In the genomic region with DNA sequence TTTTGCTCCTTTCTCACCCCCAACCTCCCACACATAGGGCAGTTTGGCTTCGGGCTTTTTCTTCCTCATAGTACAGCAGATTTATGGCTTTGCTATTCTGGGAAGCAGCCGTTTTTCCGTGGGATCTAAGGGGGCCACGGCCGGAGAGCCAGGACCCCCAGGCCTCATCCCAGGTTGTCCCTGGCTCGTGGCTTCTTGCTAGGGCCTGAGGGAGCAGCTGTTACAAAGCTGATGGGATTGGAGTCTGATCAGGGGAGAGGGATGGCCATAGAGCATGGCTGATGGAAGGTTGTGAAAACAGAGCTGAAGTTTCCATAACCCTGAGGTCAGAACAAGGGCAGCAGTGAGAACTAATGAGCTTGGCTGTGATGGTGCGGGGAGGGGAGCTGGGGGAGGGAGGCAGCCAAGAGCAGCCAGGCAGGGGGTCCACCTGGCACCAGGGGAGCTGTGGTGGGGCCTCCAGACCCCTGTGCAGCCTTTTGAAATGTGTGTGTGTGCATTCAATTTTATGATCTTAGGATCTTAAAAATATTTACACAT, we compare ENCODE assay signal across 11 cellular contexts.
A peak's percentile ranks its signal among the peaks of the same experiment; 100 is the strongest.
DNase-seq lines count a peak whose midpoint lies in the region; ATAC-seq and TF ChIP-seq lines count a peak whose summit lies in the region.
"Had no signal": no experiment of that assay in that cellular context is flagged by ENCODE, and none has a peak within 500 bp of the region (broad histone marks: within the 10 kb centered on the region; RNA-seq: fewer than 3 reads in every experiment).

No MANE protein-coding gene starts in this region.

- TF ChIP-seq CTCF in NB4 (IDR thresholded peaks at IDR 0.05; ENCODE audit: low read depth, low read length) = no peak
- TF ChIP-seq CTCF in WTC11 (IDR thresholded peaks at IDR 0.05) = no peak
- no peak for TF ChIP-seq CTCF in testis (IDR thresholded peaks at IDR 0.05)

- no peaks in the 10 kb centered on the region for H3K27me3 ChIP-seq in iPS-20b (ENCODE audit: insufficient read depth, low read length)
- peaks cover 0 to 5% (median 0%) of the 10 kb centered on the region in 3 donors for H3K27me3 ChIP-seq in skeletal muscle tissue (ENCODE audit: control insufficient read depth in 3 of 3, insufficient read depth in 3 of 3, low read length in 3 of 3)
- no peaks in the 10 kb centered on the region for H3K27me3 ChIP-seq in testis

- no peaks in the 10 kb centered on the region for H3K9me3 Mint-ChIP-seq in WTC11

- CTCF ChIA-PET in WTC11 (lab: Charles Lee) = interaction anchor here (0.6 to 5.5 kb wide), 9 partner anchors 21 to 472 kb away, joined by 3 to 29 read pairs (median 6); partner anchors contain the start of gene LINGO1

- H3K4me3 ChIP-seq in NB4 (ENCODE audit: low read depth, low read length) (peak overlapping the region; percentile 33), iPS-20b (ENCODE audit: low read length) (no peak overlapping the region), skeletal muscle tissue (ENCODE audit: low read length in 3 of 3) (peak overlapping the region; percentile 29 to 49 (median 36)), testis (peak overlapping the region in 1 of 2 donors; percentile 33)

- no peaks in the 10 kb centered on the region for H3K27me3 Mint-ChIP-seq in WTC11 (ENCODE audit: low read depth)

- intact Hi-C loops in testis (cut with DNase I; ENCODE audit: low total_unique reads) = no loop called here

- 0 out of 2 replicates have a peak overlapping the region, but pooled peaks have one; percentile 49 for H3K27ac Mint-ChIP-seq in WTC11
- H3K27ac Mint-ChIP-seq: activated CD8-positive, alpha-beta T cell treated with anti-CD3 and anti-CD28 coated beads, Interleukin-2, amount 10 ng/mL, durations not matched to agents 7 days and 5 days; IgD-negative memory B cell had no signal

- H3K36me3 Mint-ChIP-seq in WTC11 = no peaks in the 10 kb centered on the region
- H3K36me3 Mint-ChIP-seq: IgD-negative memory B cell had no signal

- H3K9ac ChIP-seq in iPS-20b (ENCODE audit: low read depth, low read length) = peak overlapping the region; percentile 41; the same call in 1 of the 2 replicates
- H3K9ac ChIP-seq in skeletal muscle tissue (ENCODE audit: low read depth in 1 of 3, low read length in 3 of 3) = peak overlapping the region in 2 of 3 donors; percentile 17 to 40

- H3K4me1 ChIP-seq in iPS-20b (ENCODE audit: insufficient read depth, low read length) (peaks cover 16% of the 10 kb centered on the region; the same call in 1 of the 2 replicates), skeletal muscle tissue (ENCODE audit: control insufficient read depth in 3 of 3, insufficient read depth in 3 of 3, low read length in 3 of 3) (no peaks in the 10 kb centered on the region), testis (peaks cover 6% of the 10 kb centered on the region)

- H3K9me3 ChIP-seq in iPS-20b (ENCODE audit: insufficient read depth, low read depth, low read length) = no peaks in the 10 kb centered on the region
- no peaks in the 10 kb centered on the region for H3K9me3 ChIP-seq in skeletal muscle tissue (ENCODE audit: control insufficient read depth in 3 of 3, low read length in 3 of 3)
- H3K9me3 ChIP-seq in testis = no peaks in the 10 kb centered on the region

- POLR2A ChIA-PET in WTC11 (lab: Charles Lee) = no interaction called here

- H3K36me3 ChIP-seq in iPS-20b (ENCODE audit: insufficient read depth, low read depth, low read length) (no peaks in the 10 kb centered on the region), skeletal muscle tissue (ENCODE audit: control insufficient read depth in 3 of 3, insufficient read depth in 3 of 3, low read length in 3 of 3) (no peaks in the 10 kb centered on the region), testis (ENCODE audit: low read depth, missing control alignments) (no peaks in the 10 kb centered on the region)

- peaks cover 33% of the 10 kb centered on the region for H3K4me1 Mint-ChIP-seq in WTC11

- H3K27ac ChIP-seq in iPS-20b (ENCODE audit: low read length) (no peak overlapping the region), skeletal muscle tissue (ENCODE audit: low read depth, low read length) (no peak overlapping the region), testis (no peak overlapping the region), caudate nucleus (ENCODE audit: low read depth, low read length) (no peak overlapping the region)

- no peak for TF ChIP-seq POLR2A in NB4 (IDR thresholded peaks at IDR 0.05; ENCODE audit: extremely low read depth, insufficient read length)
- TF ChIP-seq POLR2A in testis (IDR thresholded peaks at IDR 0.05) = no peak

- 14 to 22% methylated on average over 7 of the region's 7 CpGs for WGBS in testis, 2 donors

- DNase-seq in NB4 (ENCODE audit: low read depth) = peak; percentile 62
- no peak for DNase-seq in WTC11 (ENCODE audit: low spot score)
- no peak for DNase-seq in testis
- DNase-seq in caudate nucleus (lab: John Stamatoyannopoulos, UW) = no peak
- DNase-seq: activated CD8-positive, alpha-beta T cell treated with anti-CD3 and anti-CD28 coated beads, Interleukin-2, amount 10 ng/mL, durations not matched to agents 7 days and 5 days; RPMI8226 had no signal

- no peak overlapping the region for H3K4me3 Mint-ChIP-seq in WTC11
- H3K4me3 Mint-ChIP-seq: activated CD8-positive, alpha-beta T cell treated with anti-CD3 and anti-CD28 coated beads, Interleukin-2, amount 10 ng/mL, durations not matched to agents 7 days and 5 days had no signal

- ATAC-seq in WTC11 (no peak), GM18907 (IDR thresholded peaks at IDR 0.05; ENCODE audit: unreplicated experiment) (no peak), HG03354 (IDR thresholded peaks at IDR 0.05; ENCODE audit: poor library complexity, severe bottlenecking, unreplicated experiment) (no peak)
- ATAC-seq: activated CD8-positive, alpha-beta T cell treated with anti-CD3 and anti-CD28 coated beads, Interleukin-2, amount 10 ng/mL, durations not matched to agents 7 days and 5 days had no signal

TF ChIP-seq in WTC11, 78 proteins besides CTCF, POLR2A, EP300 and RAD21:
- TF ChIP-seq ZNF263 (CRISPR knock-in tag; IDR thresholded peaks at IDR 0.05; ENCODE audit: low read depth) (no peak), KAT7 (CRISPR knock-in tag; IDR thresholded peaks at IDR 0.05; ENCODE audit: borderline replicate concordance) (no peak), CDX4 (CRISPR knock-in tag; IDR thresholded peaks at IDR 0.05; ENCODE audit: borderline replicate concordance) (no peak)
